ENCODE assay signal across 1 cellular context in the genomic region with DNA sequence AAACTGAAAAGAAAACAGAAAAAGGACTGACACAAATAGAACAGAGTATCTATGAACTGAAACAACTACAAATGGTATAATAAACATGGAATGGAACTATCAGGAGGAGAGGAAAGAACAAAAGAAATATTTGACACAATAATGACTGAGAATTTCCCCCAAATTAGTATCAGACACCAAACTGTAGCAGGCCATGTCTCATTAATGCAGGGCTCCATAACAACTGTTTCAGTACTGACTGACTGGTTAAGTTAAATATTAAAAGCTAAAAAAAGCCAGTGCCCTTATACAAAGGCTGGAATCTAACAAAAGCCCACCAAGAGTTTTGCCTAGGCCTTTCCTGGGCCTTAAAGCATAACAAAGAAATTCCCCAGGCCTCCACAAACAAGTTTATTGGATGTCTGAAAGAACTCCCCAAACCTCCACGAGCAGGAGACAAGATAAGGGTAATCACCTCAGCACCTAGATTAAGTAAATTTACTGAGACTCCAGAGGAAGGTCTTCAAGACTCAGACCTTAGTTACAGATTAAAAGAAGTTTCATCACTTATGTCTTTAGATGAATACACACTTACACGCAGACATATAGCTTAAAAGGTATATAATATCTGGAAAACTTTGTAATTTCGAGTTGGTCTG.
TF ChIP-seq lines count a peak whose summit lies in the region.

No MANE protein-coding gene starts in this region.

TF ChIP-seq in SK-N-SH treated with all-trans-retinoic acid at 6 μM for 48 hours, 23 proteins besides CTCF, POLR2A, EP300 and RAD21 (continued from another document):
- TF ChIP-seq CSDC2 (CRISPR knock-in tag; IDR thresholded peaks at IDR 0.05) (no peak), PPARA (CRISPR knock-in tag; IDR thresholded peaks at IDR 0.05; ENCODE audit: borderline replicate concordance) (no peak)
